Comparison of ENCODE assay signal across 17 cellular contexts in genomic region chr3:12224181-12225147, GRCh38.
DNase-seq lines count a peak whose midpoint lies in the region; ATAC-seq and TF ChIP-seq lines count a peak whose summit lies in the region.
"Had no signal": no experiment of that assay in that cellular context is flagged by ENCODE, and none has a peak within 500 bp of the region (broad histone marks: within the 10 kb centered on the region; RNA-seq: fewer than 3 reads in every experiment).

No MANE protein-coding gene starts in this region.

- H3K27me3 Mint-ChIP-seq in activated T-cell treated with anti-CD3 and anti-CD28 coated beads, Interleukin-2, amount 50 U/mL, for 72 hours (ENCODE audit: low read depth) = peaks cover 57% of the 10 kb centered on the region
- no peaks in the 10 kb centered on the region for H3K27me3 Mint-ChIP-seq in type B pancreatic cell

- no peak for ATAC-seq in GM19035 (IDR thresholded peaks at IDR 0.05; ENCODE audit: unreplicated experiment)
- no peak for ATAC-seq in activated T-cell treated with anti-CD3 and anti-CD28 coated beads, Interleukin-2, amount 50 U/mL, for 72 hours (replicated peaks in 1 of 2)
- ATAC-seq: gastrocnemius medialis had no signal

- H3K4me1 Mint-ChIP-seq in activated T-cell treated with anti-CD3 and anti-CD28 coated beads, Interleukin-2, amount 50 U/mL, for 72 hours (ENCODE audit: low read depth) = no peaks in the 10 kb centered on the region
- peaks cover 3% of the 10 kb centered on the region for H3K4me1 Mint-ChIP-seq in type B pancreatic cell (ENCODE audit: unreplicated experiment)
- H3K4me1 Mint-ChIP-seq: central memory CD8-positive, alpha-beta T cell had no signal

- no peaks in the 10 kb centered on the region for H3K27me3 ChIP-seq in trophoblast cell (ENCODE audit: insufficient read depth, low read length)
- H3K27me3 ChIP-seq: gastrocnemius medialis had no signal

- no CpG with 5 or more reads among the region's 14 CpGs for WGBS in trophoblast cell (ENCODE audit: extremely low coverage, insufficient coverage, insufficient read length)

- H3K4me3 Mint-ChIP-seq in activated T-cell treated with anti-CD3 and anti-CD28 coated beads, Interleukin-2, amount 50 U/mL, for 72 hours = no peak overlapping the region
- H3K4me3 Mint-ChIP-seq in type B pancreatic cell = no peak overlapping the region
- H3K4me3 Mint-ChIP-seq: central memory CD8-positive, alpha-beta T cell; stimulated activated naive CD8-positive, alpha-beta T cell treated with anti-CD3 and anti-CD28 coated beads, Interleukin-15, Interleukin-2, amounts not matched to agents 100 ng/mL and 50 ng/mL, for 24 hours had no signal

- peak overlapping the region; percentile 35 for H2AK5ac ChIP-seq in trophoblast cell (ENCODE audit: low read length)

- H3K27ac Mint-ChIP-seq in activated T-cell treated with anti-CD3 and anti-CD28 coated beads, Interleukin-2, amount 50 U/mL, for 72 hours = no peak overlapping the region
- H3K27ac Mint-ChIP-seq in type B pancreatic cell = no peak overlapping the region
- H3K27ac Mint-ChIP-seq: stimulated activated naive CD8-positive, alpha-beta T cell treated with anti-CD3 and anti-CD28 coated beads, Interleukin-15, Interleukin-2, amounts not matched to agents 100 ng/mL and 50 ng/mL, for 24 hours had no signal

- no peaks in the 10 kb centered on the region for H3K9me3 ChIP-seq in trophoblast cell (ENCODE audit: insufficient read depth, low read depth, low read length)
- H3K9me3 ChIP-seq: gastrocnemius medialis had no signal

- H2AFZ ChIP-seq in trophoblast cell (ENCODE audit: insufficient read depth, low read length, poor library complexity) = peak overlapping the region; percentile 17

- H3K4me3 ChIP-seq in foreskin fibroblast (ENCODE audit: low read depth in 1 of 2, low read length in 2 of 2) (no peak overlapping the region), trophoblast cell (ENCODE audit: low read depth, low read length) (no peak overlapping the region)
- H3K4me3 ChIP-seq: gastrocnemius medialis had no signal

- H3K79me2 ChIP-seq in trophoblast cell (ENCODE audit: control insufficient read depth, insufficient read depth, low read length, poor library complexity) = peaks cover 4% of the 10 kb centered on the region

- H3K36me3 ChIP-seq in trophoblast cell (ENCODE audit: control insufficient read depth in 1 of 2, insufficient read depth in 2 of 2, low read length in 2 of 2) = no peaks in the 10 kb centered on the region
- H3K36me3 ChIP-seq: gastrocnemius medialis had no signal

- H3K27ac ChIP-seq in trophoblast cell (ENCODE audit: low read depth, low read length) = no peak overlapping the region
- H3K27ac ChIP-seq: C4-2B, gastrocnemius medialis had no signal

- H3K36me3 Mint-ChIP-seq in activated T-cell treated with anti-CD3 and anti-CD28 coated beads, Interleukin-2, amount 50 U/mL, for 72 hours (ENCODE audit: insufficient read depth in 2 of 2) = peaks cover 2 to 12% of the 10 kb centered on the region in 2 donors
- no peaks in the 10 kb centered on the region for H3K36me3 Mint-ChIP-seq in type B pancreatic cell

- H2BK5ac ChIP-seq in trophoblast cell (ENCODE audit: low read depth, low read length, poor library complexity) = no peak overlapping the region

- TF ChIP-seq CTCF in foreskin fibroblast (IDR thresholded peaks at IDR 0.05; ENCODE audit: low read depth, low read length) (no peak), type B pancreatic cell (conservative IDR thresholded peaks at IDR 0.05) (no peak)

- H3K18ac ChIP-seq in trophoblast cell (ENCODE audit: low read length) = no peak overlapping the region

- H3K14ac ChIP-seq in trophoblast cell (ENCODE audit: low read length) = no peak overlapping the region

- H3K9me3 Mint-ChIP-seq in activated T-cell treated with anti-CD3 and anti-CD28 coated beads, Interleukin-2, amount 50 U/mL, for 72 hours = peaks cover 2 to 5% of the 10 kb centered on the region in 2 donors
- H3K9me3 Mint-ChIP-seq in type B pancreatic cell = no peaks in the 10 kb centered on the region
- H3K9me3 Mint-ChIP-seq: central memory CD8-positive, alpha-beta T cell had no signal

- no peak overlapping the region for H4K8ac ChIP-seq in trophoblast cell (ENCODE audit: low read depth, low read length)

- peak overlapping the region; percentile 60 for H4K91ac ChIP-seq in trophoblast cell (ENCODE audit: low read depth, low read length)

- H3K9ac ChIP-seq in trophoblast cell (ENCODE audit: low read length) = no peak overlapping the region

- H3K79me1 ChIP-seq in trophoblast cell (ENCODE audit: low read length) = peaks cover 12% of the 10 kb centered on the region

- peak; percentile 42 for DNase-seq in HCEC 1CT
- peak; percentile 71 for DNase-seq in SW480 (ENCODE audit: low spot score)
- peak; percentile 38 to 64 for DNase-seq in foreskin fibroblast
- DNase-seq in trophoblast cell = peak; percentile 33 to 56
- DNase-seq in activated T-cell treated with anti-CD3 and anti-CD28 coated beads, Interleukin-2, amount 50 U/mL, for 72 hours = no peak
- no peak for DNase-seq in cerebellar nuclear complex (lab: John Stamatoyannopoulos, UW)
- no peak for DNase-seq in type B pancreatic cell (ENCODE audit: extremely low spot score, unreplicated experiment)
- DNase-seq: activated CD4-positive, alpha-beta T cell treated with anti-CD3 and anti-CD28 coated beads for 48 hours; activated effector memory CD4-positive, alpha-beta T cell treated with anti-CD3 and anti-CD28 coated beads, Interleukin-2, amount 50 U/mL, for 16 hours; gastrocnemius medialis; NCI-H1694 treated with DMSO at 0.1 percent for 48 hours; NK-92 treated with Interleukin-12 subunit alpha and Interleukin-12 subunit beta, amount 100 ng/mL, for 24 hours; stimulated activated CD4-positive, alpha-beta T cell treated with anti-CD3 and anti-CD28 coated beads, Interleukin-2, amount 100 ng/mL, for 48 hours had no signal

- no peak overlapping the region for H4K12ac ChIP-seq in trophoblast cell (ENCODE audit: low read depth, low read length)

- peak overlapping the region; percentile 14 for H2BK120ac ChIP-seq in trophoblast cell (ENCODE audit: insufficient read depth, low read length, poor library complexity)

- peak overlapping the region; percentile 51 for H2BK12ac ChIP-seq in trophoblast cell (ENCODE audit: low read length)

- H3K23ac ChIP-seq in trophoblast cell (ENCODE audit: low read length) = no peak overlapping the region

- H3K4me1 ChIP-seq in trophoblast cell (ENCODE audit: control insufficient read depth in 1 of 2, insufficient read depth in 2 of 2, low read length in 2 of 2) = peaks cover 12 to 14% of the 10 kb centered on the region in 2 experiments
- H3K4me1 ChIP-seq: gastrocnemius medialis had no signal

- no peak overlapping the region for H3K4ac ChIP-seq in trophoblast cell (ENCODE audit: low read depth, low read length)

- no peak overlapping the region for H3K4me2 ChIP-seq in trophoblast cell (ENCODE audit: low read length)

Comparison
In these comparisons a context has a peak if more than half of its experiments do, and no peak if none do; other contexts are left out.
1. DNase-seq: peak in HCEC 1CT (single experiment), SW480 (single experiment), foreskin fibroblast (2 of 2) and trophoblast cell (2 of 2); none in activated T-cell treated with anti-CD3 and anti-CD28 coated beads, Interleukin-2, amount 50 U/mL, for 72 hours (0 of 2), cerebellar nuclear complex (0 of 2) and type B pancreatic cell (single experiment).